ENCODE assay signal across 36 cellular contexts in the genomic region with DNA sequence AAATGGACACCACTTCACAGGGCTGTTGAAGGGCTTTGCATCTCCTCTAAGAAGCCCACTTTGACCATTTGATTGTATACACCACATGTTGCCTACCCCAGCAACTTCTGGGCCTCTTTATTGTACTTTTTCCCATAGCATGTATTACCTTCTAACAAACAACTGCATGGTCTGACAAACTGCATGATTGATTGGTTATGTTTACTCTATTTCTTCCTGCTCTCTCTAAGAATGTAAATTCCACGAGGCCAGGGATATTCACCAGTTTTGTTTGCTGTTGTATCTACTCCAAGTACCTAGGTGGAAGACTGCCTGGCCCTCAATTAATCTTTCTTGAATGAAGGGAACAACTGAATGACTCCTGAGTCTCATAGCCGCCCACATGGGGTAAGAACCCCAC. TPM values are rescaled to one million over a fixed set of nuclear protein-coding genes. Genes with fewer than 3 reads are reported as not detected.
"Had no signal": no experiment of that assay in that cellular context is flagged by ENCODE, and none has a peak within 500 bp of the region (broad histone marks: within the 10 kb centered on the region; RNA-seq: fewer than 3 reads in every experiment).

No MANE protein-coding gene starts in this region.

- ATAC-seq: naive thymus-derived CD8-positive, alpha-beta T cell; natural killer cell treated with Interleukin-12 subunit alpha and Interleukin-12 subunit beta and Interleukin-15 and Interleukin-18, amount 100 ng/mL, for 72 hours; pancreas; sciatic nerve; stimulated activated memory B cell treated with anti-CD40 and anti-IgM and Interleukin-4, amounts not matched to agents 10 μg/mL and 1 μg/mL and 100 μg/mL, for 72 hours; stimulated activated naive CD8-positive, alpha-beta T cell treated with anti-CD3 and anti-CD28 coated beads, Interleukin-15, amount 100 ng/mL, for 72 hours; stimulated activated naive CD8-positive, alpha-beta T cell treated with anti-CD3 and anti-CD28 coated beads, Interleukin-15, Interleukin-2, amounts not matched to agents 100 U/mL and 50 U/mL, for 24 hours; upper lobe of right lung had no signal

- FAIRE-seq: pancreas had no signal

- H3K27ac ChIP-seq: neutrophil, pancreas, prostate gland, right atrium auricular region, skin epidermis, spleen, suprapubic skin, testis, tibial artery, transverse colon, upper lobe of right lung, uterus had no signal

- H3K27me3 ChIP-seq: right atrium auricular region, suprapubic skin, testis, transverse colon, upper lobe of right lung, uterus had no signal

- H3K36me3 ChIP-seq: neutrophil, pancreas, prostate gland, right atrium auricular region, spleen, suprapubic skin, tibial artery, transverse colon, upper lobe of right lung, uterus had no signal

- H3K4me3 ChIP-seq: pancreas, prostate gland, right atrium auricular region, skin epidermis, smooth muscle cell, spleen, suprapubic skin, testis, tibial artery, transverse colon, upper lobe of right lung, uterus had no signal

- H3K9me3 ChIP-seq: neutrophil, pancreas, prostate gland, right atrium auricular region, spleen, suprapubic skin, testis, tibial artery, transverse colon, upper lobe of right lung, uterus had no signal

- H3K4me1 ChIP-seq: pancreas, prostate gland, right atrium auricular region, testis, tibial artery, transverse colon, upper lobe of right lung, uterus had no signal

- DNase-seq: naive B cell; naive thymus-derived CD8-positive, alpha-beta T cell; nephron progenitor cell; nucleus accumbens; pancreas; retina; spleen; stimulated activated CD4-positive, alpha-beta T cell treated with anti-CD3 and anti-CD28 coated beads, Interleukin-12 subunit alpha, Interleukin-12 subunit beta, amount 100 ng/mL, for 4 hours; stimulated activated CD4-positive, alpha-beta T cell treated with anti-CD3 and anti-CD28 coated beads, Interleukin-1b, Interleukin-23, amount 100 ng/mL, for 48 hours; stimulated activated CD4-positive, alpha-beta T cell treated with anti-CD3 and anti-CD28 coated beads, Interleukin-4, amount 100 ng/mL, for 1 hour; stimulated activated CD4-positive, alpha-beta T cell treated with anti-CD3 and anti-CD28 coated beads, Interleukin-4, amount 100 ng/mL, for 4 hours; stimulated activated CD8-positive, alpha-beta memory T cell treated with anti-CD3 and anti-CD28 coated beads, Interleukin-4, amount 100 ng/mL, for 48 hours; stimulated activated naive CD4-positive, alpha-beta T cell; stimulated activated naive CD8-positive, alpha-beta T cell treated with anti-CD3 and anti-CD28 coated beads, Interleukin-15, amount 100 ng/mL, for 72 hours; stimulated activated naive CD8-positive, alpha-beta T cell treated with anti-CD3 and anti-CD28 coated beads, Interleukin-15, Interleukin-2, amounts not matched to agents 100 U/mL and 50 U/mL, for 24 hours; substantia nigra; testis; tibial artery; transverse colon; upper lobe of right lung; uterus had no signal

- H3K4me2 ChIP-seq: smooth muscle cell had no signal

RNA-seq across cellular contexts. Expression of a gene that starts 22.8 kb away (rescaled TPM):
- total RNA-seq: naive thymus-derived CD8-positive, alpha-beta T cell; natural killer cell treated with Interleukin-12 subunit alpha and Interleukin-12 subunit beta and Interleukin-15 and Interleukin-18, amount 100 ng/mL, for 72 hours; neural crest cell; omental fat pad; osteocyte; pancreas; posterior vena cava; prostate gland; pulmonary artery endothelial cell; right atrium auricular region; sciatic nerve; smooth muscle cell; spleen; testis; upper lobe of right lung; urinary bladder; uterus had no signal
- polyA plus RNA-seq: naive thymus-derived CD8-positive, alpha-beta T cell; pancreas; smooth muscle cell; spleen; urinary bladder had no signal

RNA-seq across cellular contexts. Expression of a gene that starts 47.3 kb away (rescaled TPM):
- total RNA-seq: neural crest cell, omental fat pad, osteocyte, posterior vena cava, pulmonary artery endothelial cell, right atrium auricular region, smooth muscle cell, suprapubic skin, upper lobe of right lung, uterus had no signal
- polyA plus RNA-seq: smooth muscle cell had no signal
